In genomic region chr18:55413474-55413873, GRCh38 we compare ENCODE assay signal across 18 cellular contexts.
DNase-seq lines count a peak whose midpoint lies in the region; ATAC-seq lines count a peak whose summit lies in the region.
"Had no signal": no experiment of that assay in that cellular context is flagged by ENCODE, and none has a peak within 500 bp of the region (broad histone marks: within the 10 kb centered on the region; RNA-seq: fewer than 3 reads in every experiment).

No MANE protein-coding gene starts in this region.

- DNase-seq in EH (ENCODE audit: low read depth) (peak; percentile 60), Karpas-422 (no peak), dermis blood vessel endothelial cell (peak; percentile 61), naive B cell (no peak), SK-N-DZ (ENCODE audit: low spot score) (no peak)
- DNase-seq: activated CD4-positive, alpha-beta T cell treated with anti-CD3 and anti-CD28 coated beads, Interleukin-2, amount 50 U/mL, for 4 hours; activated CD8-positive, alpha-beta memory T cell treated with anti-CD3 and anti-CD28 coated beads, Interleukin-2, amount 50 U/mL, for 48 hours; CD4-positive, CD25-positive, alpha-beta regulatory T cell; DMS 273 treated with DMSO at 0.1 percent for 48 hours; GDM1; NCI-H1092 treated with DMSO at 0.1 percent for 48 hours; NCI-H1930; NCI-H2227 treated with DMSO at 0.1 percent for 48 hours had no signal

- no peaks in the 10 kb centered on the region for H3K9me3 Mint-ChIP-seq in naive B cell
- no peaks in the 10 kb centered on the region for H3K9me3 Mint-ChIP-seq in activated T-helper 17 cell treated with anti-CD3 and anti-CD28 coated beads, Interleukin-2, amount 50 U/mL, for 72 hours

- H3K27me3 ChIP-seq in Karpas-422 (ENCODE audit: low read length), result no peaks in the 10 kb centered on the region
- H3K27me3 ChIP-seq: neural progenitor cell had no signal

- H3K9me3 ChIP-seq in Karpas-422 (ENCODE audit: low read length), result no peaks in the 10 kb centered on the region

- H3K4me3 Mint-ChIP-seq in naive B cell, result no peak overlapping the region
- H3K4me3 Mint-ChIP-seq in activated T-helper 17 cell treated with anti-CD3 and anti-CD28 coated beads, Interleukin-2, amount 50 U/mL, for 72 hours, result no peak overlapping the region
- H3K4me3 Mint-ChIP-seq: CD4-positive, CD25-positive, alpha-beta regulatory T cell; neural progenitor cell had no signal

- no peaks in the 10 kb centered on the region for H3K27me3 Mint-ChIP-seq in naive B cell
- no peaks in the 10 kb centered on the region for H3K27me3 Mint-ChIP-seq in activated T-helper 17 cell treated with anti-CD3 and anti-CD28 coated beads, Interleukin-2, amount 50 U/mL, for 72 hours
- H3K27me3 Mint-ChIP-seq: CD4-positive, CD25-positive, alpha-beta regulatory T cell had no signal

- H2AFZ ChIP-seq in Karpas-422 (ENCODE audit: low read length), result no peak overlapping the region
- H2AFZ ChIP-seq: neural progenitor cell had no signal

- H3K36me3 ChIP-seq in Karpas-422 (ENCODE audit: insufficient read depth, low read length), result no peaks in the 10 kb centered on the region
- H3K36me3 ChIP-seq: neural progenitor cell had no signal

- peaks cover 9 to 12% (median 9%) of the 10 kb centered on the region in 3 donors for H3K4me1 Mint-ChIP-seq in naive B cell
- H3K4me1 Mint-ChIP-seq in activated T-helper 17 cell treated with anti-CD3 and anti-CD28 coated beads, Interleukin-2, amount 50 U/mL, for 72 hours, result no peaks in the 10 kb centered on the region
- H3K4me1 Mint-ChIP-seq: CD4-positive, CD25-positive, alpha-beta regulatory T cell had no signal

- H3K27ac ChIP-seq in Karpas-422 (ENCODE audit: low read length), result peak overlapping the region; percentile 98
- H3K27ac ChIP-seq: coronary artery, neural progenitor cell had no signal

- H3K4me2 ChIP-seq in Karpas-422 (ENCODE audit: low read depth, low read length, poor library complexity, severe bottlenecking), result no peak overlapping the region
- H3K4me2 ChIP-seq: neural progenitor cell had no signal

- no peaks in the 10 kb centered on the region for H3K36me3 Mint-ChIP-seq in naive B cell
- no peaks in the 10 kb centered on the region for H3K36me3 Mint-ChIP-seq in activated T-helper 17 cell treated with anti-CD3 and anti-CD28 coated beads, Interleukin-2, amount 50 U/mL, for 72 hours (ENCODE audit: low read depth)
- H3K36me3 Mint-ChIP-seq: CD4-positive, CD25-positive, alpha-beta regulatory T cell had no signal

- no peaks in the 10 kb centered on the region for H4K20me1 ChIP-seq in Karpas-422 (ENCODE audit: insufficient read depth, low read depth, low read length)

- H3K9ac ChIP-seq in Karpas-422 (ENCODE audit: low read length), result no peak overlapping the region
- H3K9ac ChIP-seq: neural progenitor cell had no signal

- peaks cover 92% of the 10 kb centered on the region for H3K79me2 ChIP-seq in Karpas-422 (ENCODE audit: low read length)

- H3K27ac Mint-ChIP-seq in naive B cell, result peak overlapping the region in 5 of 6 donors; percentile 0 to 81 (median 15)
- no peak overlapping the region for H3K27ac Mint-ChIP-seq in activated T-helper 17 cell treated with anti-CD3 and anti-CD28 coated beads, Interleukin-2, amount 50 U/mL, for 72 hours
- H3K27ac Mint-ChIP-seq: neural progenitor cell had no signal

- H3K9me2 ChIP-seq in Karpas-422 (replicated peaks; ENCODE audit: insufficient read depth, low read length), result no peaks in the 10 kb centered on the region

- ATAC-seq in naive B cell (ENCODE audit: low read depth in 2 of 2) (no peak), HG03108 (IDR thresholded peaks at IDR 0.05; ENCODE audit: unreplicated experiment) (no peak)
- no peak for ATAC-seq in activated T-helper 17 cell treated with anti-CD3 and anti-CD28 coated beads, Interleukin-2, amount 50 U/mL, for 72 hours (replicated peaks)
- ATAC-seq: HCT116 had no signal

- H3K4me3 ChIP-seq in Karpas-422 (ENCODE audit: low read length), result no peak overlapping the region
- H3K4me3 ChIP-seq: coronary artery, neural progenitor cell had no signal

- peaks cover 85% of the 10 kb centered on the region for H3K4me1 ChIP-seq in Karpas-422 (ENCODE audit: low read length)

Comparison
In these comparisons a context has a peak if more than half of its experiments do, and no peak if none do; other contexts are left out.
1. DNase-seq: peak in EH (single experiment) and dermis blood vessel endothelial cell (single experiment); none in Karpas-422 (single experiment), naive B cell (single experiment) and SK-N-DZ (single experiment).